8 cellular contexts compared by ENCODE assay signal in genomic region chr1:56644941-56645662, GRCh38. TPM values are rescaled to one million over a fixed set of nuclear protein-coding genes. Genes with fewer than 3 reads are reported as not detected.
DNase-seq lines count a peak whose midpoint lies in the region; ATAC-seq and TF ChIP-seq lines count a peak whose summit lies in the region.

TSS of gene PRKAA2 (plus strand) at chr1:56645314. CDS start at chr1:56645388, 74 bp downstream.

- no peaks in the 10 kb centered on the region for H3K9me3 ChIP-seq in CD8-positive, alpha-beta memory T cell (ENCODE audit: low read length)
- H3K9me3 ChIP-seq in Peyer's patch (no peaks in the 10 kb centered on the region), ectodermal cell (ENCODE audit: control insufficient read depth, low read length) (no peaks in the 10 kb centered on the region), testis (no peaks in the 10 kb centered on the region)

- H3K36me3 Mint-ChIP-seq in CD8-positive, alpha-beta memory T cell, result peaks cover 0 to 4% (median 0%) of the 10 kb centered on the region in 3 donors

- WGBS in ectodermal cell, 2 experiments, result 0% methylated on average over 101 of the region's 101 CpGs
- 2% methylated on average over 22 to 75 of the region's 101 CpGs for WGBS in testis, 2 donors

- no peak within 1 kb of the TSS for H3K27ac Mint-ChIP-seq in CD8-positive, alpha-beta memory T cell

- H3K4me1 Mint-ChIP-seq in CD8-positive, alpha-beta memory T cell, result peaks cover 2 to 7% (median 5%) of the 10 kb centered on the region in 3 donors

- no peak within 1 kb of the TSS for H3K27ac ChIP-seq in CD8-positive, alpha-beta memory T cell (ENCODE audit: low read depth, low read length)
- H3K27ac ChIP-seq in Peyer's patch, result peak within 1 kb of the TSS in 2 of 4 donors; percentile 57 to 75
- H3K27ac ChIP-seq in ectodermal cell (ENCODE audit: insufficient read depth, low read depth, low read length, poor library complexity, severe bottlenecking), result no peak within 1 kb of the TSS
- peak within 1 kb of the TSS; percentile 67 to 78 for H3K27ac ChIP-seq in testis

- intact Hi-C loops in testis (cut with DNase I; ENCODE audit: low total_unique reads), result no loop called here

- H3K4me1 ChIP-seq in CD8-positive, alpha-beta memory T cell (ENCODE audit: insufficient read depth, low read length), result no peaks in the 10 kb centered on the region
- H3K4me1 ChIP-seq in Peyer's patch (peaks cover 0 to 9% (median 0%) of the 10 kb centered on the region in 4 donors), ectodermal cell (ENCODE audit: control insufficient read depth, insufficient read depth, low read length) (peaks cover 5% of the 10 kb centered on the region), testis (peaks cover 8% of the 10 kb centered on the region)

- peak within 1 kb of the TSS in 6 of 7 donors; percentile 8 to 29 (median 17) for H3K4me3 Mint-ChIP-seq in CD8-positive, alpha-beta memory T cell

- TF ChIP-seq POLR2A in Peyer's patch (IDR thresholded peaks at IDR 0.05), result no peak
- no peak for TF ChIP-seq POLR2A in testis (IDR thresholded peaks at IDR 0.05)

- peaks cover 16 to 61% of the 10 kb centered on the region in 2 donors for H3K27me3 Mint-ChIP-seq in CD8-positive, alpha-beta memory T cell

- no peak for DNase-seq in CD8-positive, alpha-beta memory T cell
- DNase-seq in H4 (ENCODE audit: low spot score), result peak; percentile 14
- peak in 2 of 3 donors; percentile 51 to 56 for DNase-seq in Peyer's patch
- DNase-seq in lung microvascular endothelial cell (ENCODE audit: low read depth in 2 of 2), result peak; percentile 23 to 57
- DNase-seq in testis, result peak; percentile 61

- no peaks in the 10 kb centered on the region for H3K36me3 ChIP-seq in CD8-positive, alpha-beta memory T cell (ENCODE audit: insufficient read depth, low read length)
- no peaks in the 10 kb centered on the region for H3K36me3 ChIP-seq in Peyer's patch
- H3K36me3 ChIP-seq in ectodermal cell (ENCODE audit: control insufficient read depth, insufficient read depth, low read length), result no peaks in the 10 kb centered on the region
- no peaks in the 10 kb centered on the region for H3K36me3 ChIP-seq in testis (ENCODE audit: low read depth, missing control alignments)

- TF ChIP-seq CTCF in Peyer's patch (IDR thresholded peaks at IDR 0.05), result no peak
- TF ChIP-seq CTCF in testis (IDR thresholded peaks at IDR 0.05), result no peak

- H3K4me3 ChIP-seq in CD8-positive, alpha-beta memory T cell (ENCODE audit: low read length), result no peak within 1 kb of the TSS
- H3K4me3 ChIP-seq in Peyer's patch (peak within 1 kb of the TSS; percentile 38 to 78 (median 55)), ectodermal cell (ENCODE audit: insufficient read depth, low read depth, low read length) (peak within 1 kb of the TSS; percentile 76), testis (peak within 1 kb of the TSS; percentile 70 to 79)

- POLR2A ChIA-PET in CD8-positive, alpha-beta memory T cell (lab: Charles Lee), result no interaction called here

- peaks cover 3% of the 10 kb centered on the region for H3K27me3 ChIP-seq in CD8-positive, alpha-beta memory T cell (ENCODE audit: insufficient read depth, low read length, poor library complexity, severe bottlenecking)
- H3K27me3 ChIP-seq in Peyer's patch (peaks cover 0 to 8% of the 10 kb centered on the region in 2 donors), ectodermal cell (ENCODE audit: control insufficient read depth, insufficient read depth, low read length, poor library complexity, severe bottlenecking) (peaks cover 20% of the 10 kb centered on the region), testis (no peaks in the 10 kb centered on the region)

- ATAC-seq in GM19467 (IDR thresholded peaks at IDR 0.05; ENCODE audit: unreplicated experiment) (no peak), GM18870 (IDR thresholded peaks at IDR 0.05; ENCODE audit: unreplicated experiment) (no peak)

- H3K9me3 Mint-ChIP-seq in CD8-positive, alpha-beta memory T cell, result peaks cover 0 to 9% (median 0%) of the 10 kb centered on the region in 5 donors

- CTCF ChIA-PET in CD8-positive, alpha-beta memory T cell (lab: Charles Lee), result no interaction called here

RNA-seq across cellular contexts. Expression of gene PRKAA2, which starts in this region (rescaled TPM):
- not detected for total RNA-seq in CD8-positive, alpha-beta memory T cell
- polyA plus RNA-seq in CD8-positive, alpha-beta memory T cell, result not detected
- total RNA-seq in H4 (2014; rRNA removed; shearing (Covaris generic)), result 2.2 and 3.5 TPM in 2 replicates
- total RNA-seq in Peyer's patch (1 to 10 TPM in 3 of 4 donors, under 1 TPM in 1; 0.53 to 2.4 (median 1.4) TPM), lung microvascular endothelial cell (1.7 and 4.0 TPM in 2 replicates), testis (1 to 10 TPM; 4.9 to 5.3 TPM)
- 8.3 TPM for polyA plus RNA-seq in ectodermal cell (2013, experiment 1 of 4)
- 9.2 TPM for polyA plus RNA-seq in ectodermal cell (2013, experiment 2 of 4)
- 8.4 TPM for polyA plus RNA-seq in ectodermal cell (2013, experiment 3 of 4)
- 9.6 TPM for polyA plus RNA-seq in ectodermal cell (2013, experiment 4 of 4)
- polyA plus RNA-seq in testis (ENCODE audit: insufficient read depth, low read depth, low replicate concordance), result 1.8 TPM

Comparison
In these comparisons a context has a peak if more than half of its experiments do, and no peak if none do; other contexts are left out.
1. DNase-seq: peak in H4 (single experiment), Peyer's patch (2 of 3), lung microvascular endothelial cell (2 of 2) and testis (single experiment); none in CD8-positive, alpha-beta memory T cell (0 of 5).
2. H3K27ac ChIP-seq: peak in testis (2 of 2); none in CD8-positive, alpha-beta memory T cell (single experiment) and ectodermal cell (single experiment).